ENCODE assay signal across 1 cellular context in the genomic region with DNA sequence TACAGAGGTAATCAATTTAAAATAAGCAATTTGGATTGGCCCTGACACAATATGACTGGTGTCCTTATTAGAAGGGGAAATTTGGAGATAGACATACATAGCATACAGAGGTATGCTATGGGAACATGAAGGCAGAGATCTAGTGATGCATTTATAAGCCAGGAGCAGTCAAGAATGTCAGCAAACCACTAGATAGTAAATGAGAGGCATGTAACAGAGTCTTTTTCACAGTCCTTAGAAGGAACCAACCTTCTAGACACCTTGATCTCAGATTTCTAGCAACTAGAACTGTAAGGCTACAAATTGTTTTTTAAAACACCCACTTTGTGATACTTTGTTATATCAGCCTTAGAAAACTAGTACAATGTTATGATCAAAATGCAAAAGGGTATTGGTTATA.
TF ChIP-seq lines count a peak whose summit lies in the region.

No MANE protein-coding gene starts in this region.

TF ChIP-seq in WTC11, 78 proteins besides CTCF, POLR2A, EP300 and RAD21 (continued from another document):
- TF ChIP-seq, protein P1, sequence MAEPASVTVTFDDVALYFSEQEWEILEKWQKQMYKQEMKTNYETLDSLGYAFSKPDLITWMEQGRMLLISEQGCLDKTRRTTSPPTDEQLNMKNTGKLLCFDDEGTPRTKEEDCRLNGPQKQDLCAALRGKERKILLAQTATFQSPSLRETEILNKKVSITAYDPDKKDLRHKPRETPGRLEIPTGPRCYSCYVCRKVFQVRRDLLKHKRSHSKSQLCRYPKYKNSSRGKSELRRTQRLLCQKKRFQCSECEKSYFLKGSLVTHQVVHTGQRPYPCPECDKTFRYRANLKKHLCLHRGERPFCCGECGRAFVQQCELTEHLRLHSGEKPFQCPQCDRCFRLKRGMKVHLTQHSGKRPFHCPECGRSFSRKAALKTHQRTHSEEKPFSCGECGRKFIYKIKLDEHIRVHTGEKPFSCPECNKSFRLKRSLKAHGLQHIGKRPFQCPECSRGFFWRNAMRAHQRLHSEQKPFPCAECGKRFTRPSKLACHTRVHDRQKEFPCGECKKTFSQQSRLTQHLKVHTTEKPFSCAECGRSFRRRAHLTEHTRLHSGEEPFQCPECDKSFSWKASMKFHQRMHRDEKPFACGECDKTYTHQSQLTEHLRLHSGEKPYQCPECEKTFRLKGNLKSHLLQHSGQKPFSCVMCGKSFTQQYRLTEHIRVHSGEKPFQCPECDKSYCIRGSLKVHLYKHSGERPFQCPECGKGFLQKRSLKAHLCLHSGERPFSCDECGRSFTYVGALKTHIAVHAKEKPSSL (CRISPR knock-in tag; conservative IDR thresholded peaks at IDR 0.05): no peak
- TF ChIP-seq FOXP1 (CRISPR knock-in tag; IDR thresholded peaks at IDR 0.05; ENCODE audit: borderline replicate concordance): no peak
- no peak for TF ChIP-seq TEAD1 (CRISPR knock-in tag; IDR thresholded peaks at IDR 0.05)
- TF ChIP-seq, protein P2, sequence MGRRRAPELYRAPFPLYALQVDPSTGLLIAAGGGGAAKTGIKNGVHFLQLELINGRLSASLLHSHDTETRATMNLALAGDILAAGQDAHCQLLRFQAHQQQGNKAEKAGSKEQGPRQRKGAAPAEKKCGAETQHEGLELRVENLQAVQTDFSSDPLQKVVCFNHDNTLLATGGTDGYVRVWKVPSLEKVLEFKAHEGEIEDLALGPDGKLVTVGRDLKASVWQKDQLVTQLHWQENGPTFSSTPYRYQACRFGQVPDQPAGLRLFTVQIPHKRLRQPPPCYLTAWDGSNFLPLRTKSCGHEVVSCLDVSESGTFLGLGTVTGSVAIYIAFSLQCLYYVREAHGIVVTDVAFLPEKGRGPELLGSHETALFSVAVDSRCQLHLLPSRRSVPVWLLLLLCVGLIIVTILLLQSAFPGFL (CRISPR knock-in tag; IDR thresholded peaks at IDR 0.05; ENCODE audit: borderline replicate concordance): no peak
- no peak for TF ChIP-seq CBFB (CRISPR knock-in tag; IDR thresholded peaks at IDR 0.05; ENCODE audit: low read depth)
